In genomic region chr12:121300083-121300819, GRCh38 we compare ENCODE assay signal across 17 cellular contexts. TPM values are rescaled to one million over a fixed set of nuclear protein-coding genes. Genes with fewer than 3 reads are reported as not detected.
A peak's percentile ranks its signal among the peaks of the same experiment; 100 is the strongest.
DNase-seq lines count a peak whose midpoint lies in the region; ATAC-seq and TF ChIP-seq lines count a peak whose summit lies in the region.
"Had no signal": no experiment of that assay in that cellular context is flagged by ENCODE, and none has a peak within 500 bp of the region (broad histone marks: within the 10 kb centered on the region; RNA-seq: fewer than 3 reads in every experiment).

No MANE protein-coding gene starts in this region.

- no peak for ATAC-seq in Right ventricle myocardium superior (ENCODE audit: poor library complexity)
- ATAC-seq in HG03175 (IDR thresholded peaks at IDR 0.05; ENCODE audit: unreplicated experiment): no peak
- no peak for ATAC-seq in GM21367 (IDR thresholded peaks at IDR 0.05; ENCODE audit: unreplicated experiment)
- ATAC-seq: gastroesophageal sphincter had no signal

- intact Hi-C loops in cardiac septum (cut with DNase I) (no loop called here), Right ventricle myocardium superior (cut with DNase I) (no loop called here)

- no peaks in the 10 kb centered on the region for H3K9me2 ChIP-seq in hepatocyte (replicated peaks; ENCODE audit: insufficient read depth)

- peaks cover 7% of the 10 kb centered on the region for H4K20me1 ChIP-seq in hepatocyte (ENCODE audit: insufficient read depth, poor library complexity, severe bottlenecking)

- H3K27ac ChIP-seq in hepatocyte: peak overlapping the region; percentile 41
- H3K27ac ChIP-seq: gastroesophageal sphincter, SJSA1, tibial artery had no signal

- H3K27me3 ChIP-seq in hepatocyte: no peaks in the 10 kb centered on the region
- H3K27me3 ChIP-seq: gastroesophageal sphincter, SJSA1, tibial artery had no signal

- DNase-seq in cardiac septum (ENCODE audit: low spot score): peak; percentile 5
- DNase-seq in Right ventricle myocardium superior: no peak
- DNase-seq in NCI-H2081 treated with DMSO at 0.1 percent for 48 hours (lab: John Stamatoyannopoulos, UW): peak; percentile 73
- DNase-seq in hepatocyte (ENCODE audit: low spot score): peak; percentile 25
- DNase-seq in NCI-H524 treated with DMSO at 0.1 percent for 48 hours (lab: John Stamatoyannopoulos, UW): no peak
- DNase-seq in NCI-H2227 (lab: John Stamatoyannopoulos, UW; ENCODE audit: unreplicated experiment): no peak
- DNase-seq: activated CD4-positive, alpha-beta T cell treated with anti-CD3 and anti-CD28 coated beads, Interleukin-2, amount 50 U/mL, for 1 hour; caudate nucleus; DMS 273 treated with DMSO at 0.1 percent for 48 hours; NCI-H187 treated with DMSO at 0.1 percent for 48 hours; stimulated activated CD4-positive, alpha-beta T cell treated with anti-CD3 and anti-CD28 coated beads, Interleukin-4, amount 100 ng/mL, for 24 hours; T-helper 9 cell; tibial artery had no signal

- H3K36me3 ChIP-seq in hepatocyte (replicated peaks; ENCODE audit: insufficient read depth, low read depth): no peaks in the 10 kb centered on the region
- H3K36me3 ChIP-seq: gastroesophageal sphincter, tibial artery had no signal

- H3K4me3 ChIP-seq in hepatocyte: no peak overlapping the region
- H3K4me3 ChIP-seq: gastroesophageal sphincter, SJSA1, tibial artery had no signal

- H3K79me2 ChIP-seq in hepatocyte: peaks cover 10% of the 10 kb centered on the region

- WGBS in hepatocyte (ENCODE audit: low lambda C conversion rate, missing lambda C conversion rate): 65% methylated on average over 4 of the region's 4 CpGs

- H3K4me2 ChIP-seq in hepatocyte: peak overlapping the region; percentile 21

- no peak overlapping the region for H2AFZ ChIP-seq in hepatocyte

- no peaks in the 10 kb centered on the region for H3K9me3 ChIP-seq in hepatocyte (ENCODE audit: low read depth)
- H3K9me3 ChIP-seq: gastroesophageal sphincter, SJSA1, tibial artery had no signal

- peaks cover 14% of the 10 kb centered on the region for H3K4me1 ChIP-seq in hepatocyte (ENCODE audit: insufficient read depth)

- no peak for TF ChIP-seq CTCF in hepatocyte (IDR thresholded peaks at IDR 0.05; ENCODE audit: poor library complexity)

RNA-seq across cellular contexts. Expression of gene CAMKK2, which starts 3.7 kb away (rescaled TPM):
- total RNA-seq in cardiac septum: 17.8 TPM
- 14.8 TPM for total RNA-seq in Right ventricle myocardium superior
- total RNA-seq in hepatocyte: 20.2 and 21.5 TPM in 2 replicates
- 16.3 and 21.9 TPM in 2 replicates for polyA plus RNA-seq in hepatocyte

RNA-seq across cellular contexts. Expression of gene ANAPC5, which starts 52.0 kb away (rescaled TPM):
- total RNA-seq in cardiac septum: 53.4 TPM
- 57.4 TPM for total RNA-seq in Right ventricle myocardium superior
- total RNA-seq in hepatocyte: 108 and 110 TPM in 2 replicates
- polyA plus RNA-seq in hepatocyte: 102 and 109 TPM in 2 replicates

Comparison
In these comparisons a context has a peak if more than half of its experiments do, and no peak if none do; other contexts are left out.
1. DNase-seq: peak in cardiac septum (single experiment), NCI-H2081 treated with DMSO at 0.1 percent for 48 hours (single experiment) and hepatocyte (single experiment); none in Right ventricle myocardium superior (single experiment), NCI-H524 treated with DMSO at 0.1 percent for 48 hours (single experiment) and NCI-H2227 (single experiment).